11 cellular contexts compared by ENCODE assay signal in genomic region chr5:141003791-141004601, GRCh38. TPM values are rescaled to one million over a fixed set of nuclear protein-coding genes. Genes with fewer than 3 reads are reported as not detected.
DNase-seq lines count a peak whose midpoint lies in the region; ATAC-seq and TF ChIP-seq lines count a peak whose summit lies in the region.
"Had no signal": no experiment of that assay in that cellular context is flagged by ENCODE, and none has a peak within 500 bp of the region (broad histone marks: within the 10 kb centered on the region; RNA-seq: fewer than 3 reads in every experiment).

No MANE protein-coding gene starts in this region.

- no peak for TF ChIP-seq EP300 in SK-N-SH (IDR thresholded peaks at IDR 0.05; ENCODE audit: borderline replicate concordance in 1 of 2, low read depth in 1 of 2, low read length in 1 of 2)

- H3K27ac ChIP-seq in SK-N-SH (ENCODE audit: low read depth in 2 of 2, low read length in 1 of 2) (peak overlapping the region in 1 of 2 experiments; percentile 100; a peak in 2 of 4 replicates), osteoblast (ENCODE audit: low read depth, low read length) (no peak overlapping the region), right lobe of liver (no peak overlapping the region)
- H3K27ac ChIP-seq: C4-2B had no signal

- H3K36me3 ChIP-seq in SK-N-SH (replicated peaks in 1 of 2; ENCODE audit: control insufficient read depth in 1 of 2, insufficient read depth in 2 of 2, low read length in 1 of 2) (no peaks in the 10 kb centered on the region), osteoblast (ENCODE audit: insufficient read depth, low read length) (no peaks in the 10 kb centered on the region), right lobe of liver (no peaks in the 10 kb centered on the region)

- no peak overlapping the region for H3K9ac ChIP-seq in SK-N-SH

- no peaks in the 10 kb centered on the region for H3K9me2 ChIP-seq in SK-N-SH

- ATAC-seq in right lobe of liver: no peak
- ATAC-seq: left ventricle myocardium superior had no signal

- TF ChIP-seq POLR2A in right lobe of liver (IDR thresholded peaks at IDR 0.05): no peak

- no peaks in the 10 kb centered on the region for H3K79me2 ChIP-seq in SK-N-SH (ENCODE audit: insufficient read depth)
- no peaks in the 10 kb centered on the region for H3K79me2 ChIP-seq in osteoblast (ENCODE audit: insufficient read depth, low read length)

- H3K4me2 ChIP-seq in SK-N-SH: no peak overlapping the region
- H3K4me2 ChIP-seq in osteoblast (ENCODE audit: insufficient read depth, low read length): no peak overlapping the region

- no peak for TF ChIP-seq CTCF in SK-N-SH (IDR thresholded peaks at IDR 0.05)
- TF ChIP-seq CTCF in osteoblast (IDR thresholded peaks at IDR 0.05; ENCODE audit: extremely low read depth, low read depth, low read length): no peak
- TF ChIP-seq CTCF in right lobe of liver (IDR thresholded peaks at IDR 0.05): no peak

- H3K4me3 ChIP-seq in SK-N-SH (ENCODE audit: low read depth in 2 of 2, low read length in 1 of 2) (no peak overlapping the region), osteoblast (ENCODE audit: insufficient read depth, low read length) (no peak overlapping the region), right lobe of liver (no peak overlapping the region)

- H2AFZ ChIP-seq in SK-N-SH (ENCODE audit: low read depth) (no peak overlapping the region), osteoblast (ENCODE audit: low read length) (no peak overlapping the region)

- peak; percentile 26; the same call in 1 of the 2 replicates for TF ChIP-seq RAD21 in SK-N-SH (IDR thresholded peaks at IDR 0.05; ENCODE audit: low read length)

- H4K20me1 ChIP-seq in SK-N-SH (ENCODE audit: insufficient read depth) (no peaks in the 10 kb centered on the region), osteoblast (ENCODE audit: insufficient read depth, low read length) (no peaks in the 10 kb centered on the region)

- POLR2A ChIA-PET in SK-N-SH (lab: Yijun Ruan, JAX): interaction anchor here (1.0 to 4.4 kb wide), 3 partner anchors 38 to 78 kb away, joined by 5 to 31 read pairs (median 14); partner anchors contain the start of genes PCDHAC1 and PCDHAC2

- no peaks in the 10 kb centered on the region for H3K9me3 ChIP-seq in SK-N-SH
- H3K9me3 ChIP-seq in osteoblast (ENCODE audit: low read depth, low read length): no peaks in the 10 kb centered on the region
- no peaks in the 10 kb centered on the region for H3K9me3 ChIP-seq in right lobe of liver

- 31% methylated on average over 4 of the region's 4 CpGs for WGBS in SK-N-SH (ENCODE audit: low lambda C conversion rate)
- WGBS in right lobe of liver (ENCODE audit: insufficient coverage, low coverage, low lambda C conversion rate, missing lambda C conversion rate): 47% methylated on average over 4 of the region's 4 CpGs

- in situ Hi-C loops in Caki2 (cut with HindIII; ENCODE audit: low pct_unique_long_range_greater_than_20kb, low sequenced_read_pairs): no loop called here

- no peaks in the 10 kb centered on the region for H3F3A ChIP-seq in SK-N-SH (replicated peaks; ENCODE audit: insufficient read depth)

- H3K27me3 ChIP-seq in SK-N-SH (ENCODE audit: insufficient read depth): no peaks in the 10 kb centered on the region
- H3K27me3 ChIP-seq in osteoblast (ENCODE audit: insufficient read depth, low read length): no peaks in the 10 kb centered on the region
- no peaks in the 10 kb centered on the region for H3K27me3 ChIP-seq in right lobe of liver

- DNase-seq in Caki2 (ENCODE audit: low read depth) (peak; percentile 95), NCI-H1417 treated with DMSO at 0.1 percent for 48 hours (lab: John Stamatoyannopoulos, UW) (peak; percentile 26), SK-N-SH (peak; percentile 59), kidney glomerular epithelial cell (lab: John Stamatoyannopoulos, UW) (peak; percentile 88), anterior cingulate cortex (lab: John Stamatoyannopoulos, UW) (no peak), KG1 (lab: John Stamatoyannopoulos, UW) (no peak), osteoblast (ENCODE audit: insufficient read length, low spot score, missing footprints) (no peak), right lobe of liver (no peak)
- DNase-seq: left ventricle myocardium superior; stimulated activated CD4-positive, alpha-beta T cell treated with anti-CD3 and anti-CD28 coated beads, Interleukin-4, amount 100 ng/mL, for 4 hours had no signal

- CTCF ChIA-PET in SK-N-SH (lab: Yijun Ruan, JAX): interaction anchor here (0.6 to 5.0 kb wide), 8 partner anchors 11 to 197 kb away, joined by 3 to 40 read pairs (median 6); partner anchors contain the start of genes PCDHA4, PCDHA8 and PCDHAC1

- H3K4me1 ChIP-seq in SK-N-SH (ENCODE audit: control insufficient read depth in 1 of 2, insufficient read depth in 2 of 2, low read depth in 1 of 2, low read length in 1 of 2) (peaks cover 25 to 28% of the 10 kb centered on the region in 2 experiments; a peak in 3 of 4 replicates), osteoblast (ENCODE audit: insufficient read depth, low read length) (no peaks in the 10 kb centered on the region), right lobe of liver (no peaks in the 10 kb centered on the region)

- intact Hi-C loops in right lobe of liver (cut with DNase I): no loop called here

TF ChIP-seq in SK-N-SH, 30 proteins besides CTCF, POLR2A, EP300 and RAD21:
- TF ChIP-seq GABPA (IDR thresholded peaks at IDR 0.05; ENCODE audit: low read depth) (no peak), TCF12 (IDR thresholded peaks at IDR 0.05) (no peak), FOXJ3 (CRISPR knock-in tag; IDR thresholded peaks at IDR 0.05) (no peak), RFX5 (IDR thresholded peaks at IDR 0.05; ENCODE audit: low read length) (no peak), GATA2 (CRISPR knock-in tag; IDR thresholded peaks at IDR 0.05) (peak; percentile 38), FOXM1 (IDR thresholded peaks at IDR 0.05; ENCODE audit: low read depth) (no peak), POLR2AphosphoS5 (IDR thresholded peaks at IDR 0.05; ENCODE audit: low read depth, low read length) (no peak), MAX (IDR thresholded peaks at IDR 0.05; ENCODE audit: low read depth) (no peak), MXI1 (IDR thresholded peaks at IDR 0.05; ENCODE audit: low read depth, low read length) (peak; percentile 61; the same call in 1 of the 2 replicates)
TF ChIP-seq in SK-N-SH: peak in this region for 2.

RNA-seq across cellular contexts. Expression of gene PCDHAC2, which starts 37.7 kb away (rescaled TPM):
- total RNA-seq in Caki2 (2014; rRNA removed; shearing (Covaris generic); ENCODE audit: low replicate concordance): 2.8 and 4.6 TPM in 2 replicates
- 0.39 and 0.76 TPM in 2 replicates for polyA plus RNA-seq in SK-N-SH (2012; rRNA removed)
- polyA plus RNA-seq in SK-N-SH (2012; cell fraction: cytosol; rRNA removed): 1.1 and 1.8 TPM in 2 replicates
- 0.30 and 0.53 TPM in 2 replicates for polyA plus RNA-seq in SK-N-SH (2012; cell fraction: nucleus; rRNA removed)
- total RNA-seq in osteoblast (0.36 and 0.59 TPM in 2 replicates), right lobe of liver (1 to 10 TPM in 3 of 6 experiments, under 1 TPM in 3; 0.68 to 2.2 (median 1.3) TPM)

RNA-seq across cellular contexts. Expression of gene PCDHB1, which starts 47.2 kb away (rescaled TPM):
- total RNA-seq in Caki2 (2014; rRNA removed; shearing (Covaris generic); ENCODE audit: low replicate concordance): not detected in 2 replicates
- polyA plus RNA-seq in SK-N-SH (2012; rRNA removed): not detected in 2 replicates
- polyA plus RNA-seq in SK-N-SH (2012; cell fraction: cytosol; rRNA removed): not detected in 2 replicates
- not detected in 2 replicates for polyA plus RNA-seq in SK-N-SH (2012; cell fraction: nucleus; rRNA removed)
- total RNA-seq in osteoblast (not detected in 2 replicates), right lobe of liver (not detected)
- total RNA-seq: left ventricle myocardium superior had no signal

Comparison
In these comparisons a context has a peak if more than half of its experiments do, and no peak if none do; other contexts are left out.
1. DNase-seq: peak in Caki2 (single experiment), NCI-H1417 treated with DMSO at 0.1 percent for 48 hours (single experiment), SK-N-SH (single experiment) and kidney glomerular epithelial cell (single experiment); none in anterior cingulate cortex (0 of 58), KG1 (single experiment), osteoblast (single experiment) and right lobe of liver (0 of 3).